In the genomic region with DNA sequence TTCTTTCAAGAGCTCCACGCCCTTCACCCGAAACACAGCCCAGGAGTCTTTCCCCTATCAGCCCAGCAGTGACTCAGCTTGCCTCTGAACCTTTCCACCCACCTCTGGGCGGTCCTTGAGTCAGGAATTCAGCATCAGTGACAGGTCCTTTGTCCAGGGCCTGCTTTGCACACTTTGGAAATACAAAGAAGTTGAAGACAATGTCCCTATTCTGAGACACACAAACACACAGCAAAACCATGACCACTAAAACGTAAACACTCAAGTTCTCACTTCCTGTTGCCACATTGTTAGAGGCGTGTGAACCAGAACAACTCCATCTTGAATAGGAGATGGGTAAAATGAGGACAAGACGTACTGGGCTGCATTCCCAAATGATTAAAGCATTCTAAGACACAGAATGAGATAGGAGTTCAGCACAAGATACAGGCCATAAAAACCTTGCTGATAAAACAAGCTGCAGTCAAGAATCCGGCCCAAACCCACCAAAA, we compare ENCODE assay signal across 12 cellular contexts. TPM values are rescaled to one million over a fixed set of nuclear protein-coding genes. Genes with fewer than 3 reads are reported as not detected.
DNase-seq lines count a peak whose midpoint lies in the region; ATAC-seq and TF ChIP-seq lines count a peak whose summit lies in the region.
"Had no signal": no experiment of that assay in that cellular context is flagged by ENCODE, and none has a peak within 500 bp of the region (broad histone marks: within the 10 kb centered on the region; RNA-seq: fewer than 3 reads in every experiment).

No MANE protein-coding gene starts in this region.

- no peaks in the 10 kb centered on the region for H3K36me3 ChIP-seq in CD4-positive, CD25-positive, alpha-beta regulatory T cell (ENCODE audit: control insufficient read depth, insufficient read depth, low read length)
- H3K36me3 ChIP-seq in mammary epithelial cell (ENCODE audit: insufficient read depth, low read length): no peaks in the 10 kb centered on the region
- H3K36me3 ChIP-seq in lung (ENCODE audit: control insufficient read depth in 2 of 2, insufficient read depth in 2 of 2, low read length in 2 of 2): no peaks in the 10 kb centered on the region

- H3K4me1 Mint-ChIP-seq in CD4-positive, CD25-positive, alpha-beta regulatory T cell: peaks cover 17 to 49% (median 20%) of the 10 kb centered on the region in 4 donors

- dilution Hi-C loops in mammary epithelial cell (cut with HindIII; ENCODE audit: low sequenced_read_pairs): no loop called here

- no peak overlapping the region for H3K27ac ChIP-seq in CD4-positive, CD25-positive, alpha-beta regulatory T cell (ENCODE audit: insufficient read depth, low read length, poor library complexity, severe bottlenecking)
- peak overlapping the region; percentile 85 for H3K27ac ChIP-seq in mammary epithelial cell (ENCODE audit: insufficient read depth, low read depth, low read length)
- H3K27ac ChIP-seq in lung (ENCODE audit: low read depth in 1 of 2, low read length in 1 of 2): peak overlapping the region in 1 of 2 donors; percentile 43

- BruUV-seq in mammary epithelial cell (replicated peaks; lab: Mats Ljungman, UMichigan): no TSS peak

- intact Hi-C loops in mammary epithelial cell (cut with micrococcal nuclease): loop anchor here (1.0 kb wide), 1 partner anchor 8 kb away; no protein-coding TSS in a partner anchor

- ATAC-seq in CD4-positive, CD25-positive, alpha-beta regulatory T cell (ENCODE audit: low read depth in 2 of 2): no peak
- peak; percentile 70 for ATAC-seq in lung (ENCODE audit: insufficient read depth, low FRiP score)
- ATAC-seq in GM21723 (IDR thresholded peaks at IDR 0.05; ENCODE audit: unreplicated experiment): no peak
- no peak for ATAC-seq in GM18870 (IDR thresholded peaks at IDR 0.05; ENCODE audit: unreplicated experiment)

- peak in 1 of 3 donors; percentile 39 for DNase-seq in CD4-positive, CD25-positive, alpha-beta regulatory T cell
- DNase-seq in HT-29 (ENCODE audit: low spot score) (peak; percentile 46), mammary epithelial cell (peak; percentile 89), lung (ENCODE audit: low spot score) (peak; percentile 65), NCI-H510A treated with DMSO at 0.1 percent for 48 hours (lab: John Stamatoyannopoulos, UW) (no peak), cerebellum (ENCODE audit: low spot score) (no peak)
- DNase-seq: activated CD4-positive, alpha-beta T cell treated with anti-CD3 and anti-CD28 coated beads, Interleukin-2, amount 10 ng/mL, durations not matched to agents 7 days and 5 days; foreskin fibroblast; NCI-H1105; SHP77 had no signal

- peak overlapping the region; percentile 46 for H2AFZ ChIP-seq in mammary epithelial cell (ENCODE audit: low read depth, low read length)

- H3K27me3 Mint-ChIP-seq in CD4-positive, CD25-positive, alpha-beta regulatory T cell: no peaks in the 10 kb centered on the region
- H3K27me3 Mint-ChIP-seq: activated CD4-positive, alpha-beta T cell treated with anti-CD3 and anti-CD28 coated beads, Interleukin-2, amount 10 ng/mL, durations not matched to agents 7 days and 5 days had no signal

- peaks cover 21% of the 10 kb centered on the region for H3K4me1 ChIP-seq in CD4-positive, CD25-positive, alpha-beta regulatory T cell (ENCODE audit: control insufficient read depth, insufficient read depth, low read length, poor library complexity, severe bottlenecking)
- H3K4me1 ChIP-seq in mammary epithelial cell (ENCODE audit: insufficient read depth, low read length) (peaks cover 29% of the 10 kb centered on the region), lung (ENCODE audit: control insufficient read depth in 2 of 2, insufficient read depth in 2 of 2, low read length in 2 of 2) (peaks cover 0 to 4% of the 10 kb centered on the region in 2 donors)

- no peaks in the 10 kb centered on the region for H3K27me3 ChIP-seq in CD4-positive, CD25-positive, alpha-beta regulatory T cell (ENCODE audit: control insufficient read depth, insufficient read depth, low read length)
- H3K27me3 ChIP-seq in mammary epithelial cell (ENCODE audit: insufficient read depth, low read length) (no peaks in the 10 kb centered on the region), lung (ENCODE audit: control insufficient read depth, insufficient read depth) (no peaks in the 10 kb centered on the region)

- H3K79me2 ChIP-seq in mammary epithelial cell (ENCODE audit: insufficient read depth, low read length): no peaks in the 10 kb centered on the region

- CTCF ChIA-PET in mammary epithelial cell (lab: Charles Lee; ENCODE audit: low non-redundant PET): no interaction called here

- H3K36me3 Mint-ChIP-seq in CD4-positive, CD25-positive, alpha-beta regulatory T cell: no peaks in the 10 kb centered on the region

- H3K4me2 ChIP-seq in mammary epithelial cell (ENCODE audit: insufficient read depth, low read depth, low read length): peak overlapping the region; percentile 13

- peak overlapping the region in 1 of 4 donors; percentile 3 for H3K4me3 Mint-ChIP-seq in CD4-positive, CD25-positive, alpha-beta regulatory T cell
- H3K4me3 Mint-ChIP-seq: activated CD4-positive, alpha-beta T cell treated with anti-CD3 and anti-CD28 coated beads, Interleukin-2, amount 10 ng/mL, durations not matched to agents 7 days and 5 days had no signal

- no peaks in the 10 kb centered on the region for H3K9me3 ChIP-seq in CD4-positive, CD25-positive, alpha-beta regulatory T cell (ENCODE audit: control insufficient read depth in 2 of 2, low read length in 2 of 2)
- no peaks in the 10 kb centered on the region for H3K9me3 ChIP-seq in mammary epithelial cell (replicated peaks; ENCODE audit: insufficient read depth, low read length)
- no peaks in the 10 kb centered on the region for H3K9me3 ChIP-seq in lung (ENCODE audit: control insufficient read depth in 2 of 2, insufficient read depth in 1 of 2, low read length in 1 of 2)

- H3K4me3 ChIP-seq in CD4-positive, CD25-positive, alpha-beta regulatory T cell (ENCODE audit: low read depth, low read length): no peak overlapping the region
- no peak overlapping the region for H3K4me3 ChIP-seq in mammary epithelial cell (replicated peaks in 1 of 3; ENCODE audit: insufficient read depth in 1 of 3, low read depth in 2 of 3, low read length in 3 of 3)
- no peak overlapping the region for H3K4me3 ChIP-seq in lung

- peaks cover 0 to 2% (median 0%) of the 10 kb centered on the region in 7 donors for H3K9me3 Mint-ChIP-seq in CD4-positive, CD25-positive, alpha-beta regulatory T cell
- H3K9me3 Mint-ChIP-seq: activated CD4-positive, alpha-beta T cell treated with anti-CD3 and anti-CD28 coated beads, Interleukin-2, amount 10 ng/mL, durations not matched to agents 7 days and 5 days had no signal

- WGBS in mammary epithelial cell (ENCODE audit: low coverage, missing lambda C conversion rate): 69% methylated on average over 7 of the region's 7 CpGs
- 47 to 53% methylated on average over 7 of the region's 7 CpGs for WGBS in lung, 2 donors

- in situ Hi-C loops in mammary epithelial cell (cut with MboI; ENCODE audit: low sequenced_read_pairs in 2 of 2): no loop called here

- H3K9ac ChIP-seq in mammary epithelial cell (ENCODE audit: insufficient read depth, low read length): no peak overlapping the region

- H4K20me1 ChIP-seq in mammary epithelial cell (ENCODE audit: insufficient read depth, low read length): no peaks in the 10 kb centered on the region

- TF ChIP-seq CTCF in mammary epithelial cell (conservative IDR thresholded peaks at IDR 0.05 in 1 of 2, IDR thresholded peaks at IDR 0.05 in 1 of 2; ENCODE audit: extremely low read depth in 1 of 2, insufficient read depth in 1 of 2, low read depth in 1 of 2, low read length in 2 of 2) (no peak), lung (IDR thresholded peaks at IDR 0.05; ENCODE audit: control extremely low read depth, extremely low read depth) (no peak)

- H3K27ac Mint-ChIP-seq in CD4-positive, CD25-positive, alpha-beta regulatory T cell: peak overlapping the region in 2 of 3 donors; percentile 52 to 63
- H3K27ac Mint-ChIP-seq: activated CD4-positive, alpha-beta T cell treated with anti-CD3 and anti-CD28 coated beads, Interleukin-2, amount 10 ng/mL, durations not matched to agents 7 days and 5 days had no signal

RNA-seq across cellular contexts. Expression of a gene that starts 49.3 kb away (rescaled TPM):
- 0.17 TPM for total RNA-seq in CD4-positive, CD25-positive, alpha-beta regulatory T cell
- under 1 TPM in 2 of 4 donors, not detected in 2; 0.14 to 0.18 TPM for polyA plus RNA-seq in CD4-positive, CD25-positive, alpha-beta regulatory T cell
- not detected in 2 replicates for total RNA-seq in HT-29 (2014; rRNA removed; shearing (Covaris generic))
- total RNA-seq in mammary epithelial cell (under 1 TPM; 0.17 to 0.68 TPM), lung (1 to 10 TPM in 1 of 2 donors, under 1 TPM in 1; 0.40 to 3.1 TPM), cerebellum (0.36 TPM)
- polyA plus RNA-seq in mammary epithelial cell (5.2 TPM), lung (10 to 100 TPM in 1 of 2 donors, 1 to 10 TPM in 1; 1.2 to 11.7 TPM)
- 4.5 TPM for polyA minus RNA-seq in mammary epithelial cell

Comparison
In these comparisons a context has a peak if more than half of its experiments do, and no peak if none do; other contexts are left out.
1. DNase-seq: peak in HT-29 (single experiment), mammary epithelial cell (single experiment) and lung (single experiment); none in NCI-H510A treated with DMSO at 0.1 percent for 48 hours (single experiment) and cerebellum (single experiment).